Comparison of ENCODE assay signal across 3 cellular contexts in genomic region chr4:4996930-4997329, GRCh38. TPM values are rescaled to one million over a fixed set of nuclear protein-coding genes. Genes with fewer than 3 reads are reported as not detected.
"Had no signal": no experiment of that assay in that cellular context is flagged by ENCODE, and none has a peak within 500 bp of the region (broad histone marks: within the 10 kb centered on the region; RNA-seq: fewer than 3 reads in every experiment).

No MANE protein-coding gene starts in this region.

RNA-seq across cellular contexts. Expression of gene CYTL1, which starts 22.3 kb away (rescaled TPM):
- total RNA-seq: K562, SK-MEL-5 had no signal
- polyA plus RNA-seq: IgD-negative memory B cell, K562 had no signal

RNA-seq across cellular contexts. Expression of gene STK32B, which starts 54.4 kb away (rescaled TPM):
- polyA plus RNA-seq: IgD-negative memory B cell had no signal
